ENCODE assay signal across 8 cellular contexts in genomic region chr4:75708218-75708691, GRCh38. TPM values are rescaled to one million over a fixed set of nuclear protein-coding genes. Genes with fewer than 3 reads are reported as not detected.
A peak's percentile ranks its signal among the peaks of the same experiment; 100 is the strongest.
DNase-seq lines count a peak whose midpoint lies in the region; ATAC-seq and TF ChIP-seq lines count a peak whose summit lies in the region.

No MANE protein-coding gene starts in this region.

- peak; percentile 28 for DNase-seq in activated T-helper 2 cell treated with anti-CD3 and anti-CD28 coated beads, Interferon-gamma antibody, Interleukin-2, Interleukin-4, amounts not matched to agents 10 μg/mL and 5 μg/mL and 100 μg/mL, durations not matched to agents 14 hours and 24 hours and 36 hours (ENCODE audit: low spot score)
- peak in 1 of 2 donors; percentile 23 for DNase-seq in memory B cell (ENCODE audit: low spot score in 2 of 2)
- DNase-seq in SIG-M5 treated with dmso at 0.1 percent for 504 hours (lab: John Stamatoyannopoulos, UW; ENCODE audit: unreplicated experiment) = no peak
- DNase-seq in amniotic stem cell (lab: John Stamatoyannopoulos, UW) = no peak

- no peaks in the 10 kb centered on the region for H3K9me3 Mint-ChIP-seq in activated T-helper 2 cell treated with anti-CD3 and anti-CD28 coated beads, Interferon-gamma antibody, Interleukin-2, Interleukin-4, amounts not matched to agents 10 μg/mL and 5 μg/mL and 100 μg/mL, durations not matched to agents 14 hours and 24 hours and 36 hours
- no peaks in the 10 kb centered on the region for H3K9me3 Mint-ChIP-seq in memory B cell

- ATAC-seq in HG03280 (IDR thresholded peaks at IDR 0.05; ENCODE audit: unreplicated experiment) (peak; percentile 69), memory B cell (ENCODE audit: low read depth) (peak; percentile 90), GM19324 (IDR thresholded peaks at IDR 0.05; ENCODE audit: low FRiP score, unreplicated experiment) (no peak), HG03139 (IDR thresholded peaks at IDR 0.05; ENCODE audit: unreplicated experiment) (no peak)

- intact Hi-C loops in activated T-helper 2 cell treated with anti-CD3 and anti-CD28 coated beads, Interferon-gamma antibody, Interleukin-2, Interleukin-4, amounts not matched to agents 10 μg/mL and 5 μg/mL and 100 μg/mL, durations not matched to agents 14 hours and 24 hours and 36 hours (cut with micrococcal nuclease) = loop anchor here (1.0 to 2.0 kb wide), 2 partner anchors 17 to 53 kb away; partner anchors contain the start of gene USO1

- H3K27me3 Mint-ChIP-seq in activated T-helper 2 cell treated with anti-CD3 and anti-CD28 coated beads, Interferon-gamma antibody, Interleukin-2, Interleukin-4, amounts not matched to agents 10 μg/mL and 5 μg/mL and 100 μg/mL, durations not matched to agents 14 hours and 24 hours and 36 hours (ENCODE audit: low read depth) = no peaks in the 10 kb centered on the region
- H3K27me3 Mint-ChIP-seq in memory B cell = no peaks in the 10 kb centered on the region

- peak; percentile 38; the same call in 1 of the 2 replicates for TF ChIP-seq CTCF in GM12875 (IDR thresholded peaks at IDR 0.05; ENCODE audit: borderline replicate concordance, insufficient read depth, low read depth, low read length)

- peaks cover 5% of the 10 kb centered on the region for H3K4me1 Mint-ChIP-seq in activated T-helper 2 cell treated with anti-CD3 and anti-CD28 coated beads, Interferon-gamma antibody, Interleukin-2, Interleukin-4, amounts not matched to agents 10 μg/mL and 5 μg/mL and 100 μg/mL, durations not matched to agents 14 hours and 24 hours and 36 hours (ENCODE audit: low read depth)
- H3K4me1 Mint-ChIP-seq in memory B cell = peaks cover 2% of the 10 kb centered on the region

- no peak overlapping the region for H3K4me3 Mint-ChIP-seq in activated T-helper 2 cell treated with anti-CD3 and anti-CD28 coated beads, Interferon-gamma antibody, Interleukin-2, Interleukin-4, amounts not matched to agents 10 μg/mL and 5 μg/mL and 100 μg/mL, durations not matched to agents 14 hours and 24 hours and 36 hours (ENCODE audit: low read depth)
- H3K4me3 Mint-ChIP-seq in memory B cell = no peak overlapping the region

- H3K4me3 ChIP-seq in GM12875 (ENCODE audit: low read depth, low read length) = no peak overlapping the region

- H3K36me3 Mint-ChIP-seq in activated T-helper 2 cell treated with anti-CD3 and anti-CD28 coated beads, Interferon-gamma antibody, Interleukin-2, Interleukin-4, amounts not matched to agents 10 μg/mL and 5 μg/mL and 100 μg/mL, durations not matched to agents 14 hours and 24 hours and 36 hours (ENCODE audit: low read depth) = no peaks in the 10 kb centered on the region
- peaks cover 3% of the 10 kb centered on the region for H3K36me3 Mint-ChIP-seq in memory B cell

- H3K27ac Mint-ChIP-seq in activated T-helper 2 cell treated with anti-CD3 and anti-CD28 coated beads, Interferon-gamma antibody, Interleukin-2, Interleukin-4, amounts not matched to agents 10 μg/mL and 5 μg/mL and 100 μg/mL, durations not matched to agents 14 hours and 24 hours and 36 hours = no peak overlapping the region
- H3K27ac Mint-ChIP-seq in memory B cell = no peak overlapping the region

RNA-seq across cellular contexts. Expression of gene USO1, which starts 16.1 kb away (rescaled TPM):
- total RNA-seq in activated T-helper 2 cell treated with anti-CD3 and anti-CD28 coated beads, Interferon-gamma antibody, Interleukin-2, Interleukin-4, amounts not matched to agents 10 μg/mL and 5 μg/mL and 100 μg/mL, durations not matched to agents 14 hours and 24 hours and 36 hours = 57.4 and 59.0 TPM in 2 replicates

RNA-seq across cellular contexts. Expression of gene G3BP2, which starts 35.0 kb away (rescaled TPM):
- 143 and 156 TPM in 2 replicates for total RNA-seq in activated T-helper 2 cell treated with anti-CD3 and anti-CD28 coated beads, Interferon-gamma antibody, Interleukin-2, Interleukin-4, amounts not matched to agents 10 μg/mL and 5 μg/mL and 100 μg/mL, durations not matched to agents 14 hours and 24 hours and 36 hours

Comparison
In these comparisons a context has a peak if more than half of its experiments do, and no peak if none do; other contexts are left out.
1. ATAC-seq: peak in HG03280 (single experiment) and memory B cell (single experiment); none in GM19324 (single experiment) and HG03139 (single experiment).